In genomic region chr12:101415228-101415627, GRCh38 we compare ENCODE assay signal across 1 cellular context.
TF ChIP-seq lines count a peak whose summit lies in the region.

No MANE protein-coding gene starts in this region.

TF ChIP-seq in IMR-90, 13 proteins besides CTCF, POLR2A, EP300 and RAD21 (continued from another document):
- TF ChIP-seq CHD1 (IDR thresholded peaks at IDR 0.05; ENCODE audit: low read depth, low read length) (no peak), FOS (IDR thresholded peaks at IDR 0.05; ENCODE audit: low read depth, low read length) (no peak)
